Comparison of ENCODE assay signal across 23 cellular contexts in the genomic region with DNA sequence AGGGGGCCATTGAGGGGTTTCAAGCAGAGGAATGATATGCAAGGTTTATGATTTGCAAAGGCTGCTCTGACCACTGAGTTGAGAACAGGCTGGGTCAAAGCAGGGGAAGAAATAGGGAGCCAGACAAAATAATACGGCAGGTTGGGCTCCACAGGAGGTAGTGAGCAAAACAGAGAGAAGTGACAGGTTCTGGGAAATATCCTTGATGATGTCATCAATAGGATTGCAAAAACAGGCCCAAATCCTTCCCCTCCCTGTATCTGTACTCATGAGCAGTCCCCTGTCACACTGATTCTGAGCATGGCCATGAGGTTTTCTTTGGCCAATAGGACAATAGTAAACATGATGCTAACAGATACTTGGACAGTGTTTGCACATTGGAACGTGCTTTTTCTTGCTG.
"Had no signal": no experiment of that assay in that cellular context is flagged by ENCODE, and none has a peak within 500 bp of the region (broad histone marks: within the 10 kb centered on the region; RNA-seq: fewer than 3 reads in every experiment).

No MANE protein-coding gene starts in this region.

- H3K4me1 ChIP-seq: breast epithelium had no signal

- H3K36me3 Mint-ChIP-seq: activated CD8-positive, alpha-beta memory T cell treated with anti-CD3 and anti-CD28 coated beads, Interleukin-2, amount 10 ng/mL, durations not matched to agents 7 days and 5 days; activated naive CD4-positive, alpha-beta T cell treated with anti-CD3 and anti-CD28 coated beads, Interleukin-2, amount 50 U/mL, for 72 hours had no signal

- H3K9me3 Mint-ChIP-seq: activated T-helper 1 cell treated with anti-CD3 and anti-CD28 coated beads, Interleukin-12 subunit alpha, Interleukin-12 subunit beta, Interleukin-2, Interleukin-4 antibody, amounts not matched to agents 30 ng/mL and 10 ng/mL and 1 ng/mL, durations not matched to agents 14 hours and 24 hours and 36 hours had no signal

- H3K4me3 ChIP-seq: breast epithelium had no signal

- H3K27ac ChIP-seq: breast epithelium had no signal

- DNase-seq: activated CD4-positive, alpha-beta T cell treated with anti-CD3 and anti-CD28 coated beads for 48 hours; activated CD4-positive, alpha-beta T cell treated with anti-CD3 and anti-CD28 coated beads, Interleukin-2, amount 50 U/mL, for 4 hours; activated CD4-positive, CD25-positive, alpha-beta regulatory T cell treated with anti-CD3 and anti-CD28 coated beads, Interleukin-2, amount 50 U/mL, for 72 hours; activated CD8-positive, alpha-beta memory T cell treated with anti-CD3 and anti-CD28 coated beads, Interleukin-2, amount 10 ng/mL, durations not matched to agents 7 days and 5 days; activated effector memory CD4-positive, alpha-beta T cell treated with Interleukin-2 at 50 U/mL for 16 hours; activated naive CD4-positive, alpha-beta T cell treated with Interleukin-2 at 50 U/mL for 16 hours; activated T-cell treated with anti-CD3 and anti-CD28 coated beads, Interleukin-2, amount 50 U/mL, for 24 hours; cortex of kidney; NCI-H1092; NCI-H1417; NCI-H1694; NCI-H2029; NCI-H2107; NCI-H2171 treated with DMSO at 0.1 percent for 48 hours; NCI-H226; NCI-H510A treated with DMSO at 0.1 percent for 48 hours; PC-3; SHP77 treated with DMSO at 0.1 percent for 48 hours had no signal

- H3K4me3 Mint-ChIP-seq: activated CD8-positive, alpha-beta memory T cell treated with anti-CD3 and anti-CD28 coated beads, Interleukin-2, amount 10 ng/mL, durations not matched to agents 7 days and 5 days; activated T-cell treated with anti-CD3 and anti-CD28 coated beads, Interleukin-2, amount 50 U/mL, for 24 hours; activated T-helper 1 cell treated with anti-CD3 and anti-CD28 coated beads, Interleukin-12 subunit alpha, Interleukin-12 subunit beta, Interleukin-2, Interleukin-4 antibody, amounts not matched to agents 30 ng/mL and 10 ng/mL and 1 ng/mL, durations not matched to agents 14 hours and 24 hours and 36 hours; T-helper 1 cell treated with Interleukin-12 subunit alpha and Interleukin-12 subunit beta and Interleukin-4 antibody, amounts not matched to agents 30 μg/mL and 1 μg/mL, for 36 hours; WTC11 had no signal

- H3K9me3 ChIP-seq: breast epithelium had no signal

- H3K27ac Mint-ChIP-seq: activated CD8-positive, alpha-beta memory T cell treated with anti-CD3 and anti-CD28 coated beads, Interleukin-2, amount 10 ng/mL, durations not matched to agents 7 days and 5 days; activated T-cell treated with anti-CD3 and anti-CD28 coated beads, Interleukin-2, amount 50 U/mL, for 24 hours; activated T-helper 1 cell treated with anti-CD3 and anti-CD28 coated beads, Interleukin-12 subunit alpha, Interleukin-12 subunit beta, Interleukin-2, Interleukin-4 antibody, amounts not matched to agents 30 ng/mL and 10 ng/mL and 1 ng/mL, durations not matched to agents 14 hours and 24 hours and 36 hours; T-helper 1 cell treated with Interleukin-12 subunit alpha and Interleukin-12 subunit beta and Interleukin-4 antibody, amounts not matched to agents 30 μg/mL and 1 μg/mL, for 36 hours; WTC11 had no signal

- H3K4me1 Mint-ChIP-seq: activated CD8-positive, alpha-beta memory T cell treated with anti-CD3 and anti-CD28 coated beads, Interleukin-2, amount 10 ng/mL, durations not matched to agents 7 days and 5 days had no signal

- ATAC-seq: activated CD8-positive, alpha-beta memory T cell treated with anti-CD3 and anti-CD28 coated beads, Interleukin-2, amount 10 ng/mL, durations not matched to agents 7 days and 5 days; activated naive CD4-positive, alpha-beta T cell treated with anti-CD3 and anti-CD28 coated beads, Interleukin-2, amount 50 U/mL, for 72 hours; PC-3 had no signal

- H3K27me3 Mint-ChIP-seq: activated CD8-positive, alpha-beta memory T cell treated with anti-CD3 and anti-CD28 coated beads, Interleukin-2, amount 10 ng/mL, durations not matched to agents 7 days and 5 days; activated T-cell treated with anti-CD3 and anti-CD28 coated beads, Interleukin-2, amount 50 U/mL, for 24 hours had no signal

- H3K36me3 ChIP-seq: breast epithelium had no signal

- H3K27me3 ChIP-seq: breast epithelium had no signal
